In genomic region chr2:69082430-69082997, GRCh38 we compare ENCODE assay signal across 8 cellular contexts.
DNase-seq lines count a peak whose midpoint lies in the region; ATAC-seq lines count a peak whose summit lies in the region.

No MANE protein-coding gene starts in this region.

- H3K4me3 ChIP-seq in duodenal mucosa (ENCODE audit: low read depth in 1 of 2, low read length in 2 of 2), result no peak overlapping the region

- no peaks in the 10 kb centered on the region for H3K36me3 ChIP-seq in duodenal mucosa (ENCODE audit: control insufficient read depth in 1 of 2, insufficient read depth in 2 of 2, low read length in 2 of 2)

- H3K27me3 Mint-ChIP-seq in naive thymus-derived CD8-positive, alpha-beta T cell, result peaks cover 4 to 26% (median 11%) of the 10 kb centered on the region in 5 donors

- no peak overlapping the region for H3K27ac Mint-ChIP-seq in naive thymus-derived CD8-positive, alpha-beta T cell

- H3K4me3 Mint-ChIP-seq in naive thymus-derived CD8-positive, alpha-beta T cell, result no peak overlapping the region

- DNase-seq in DMS153 treated with DMSO at 0.1 percent for 48 hours (lab: John Stamatoyannopoulos, UW; ENCODE audit: unreplicated experiment) (peak; percentile 69), NCI-H510A treated with DMSO at 0.1 percent for 48 hours (lab: John Stamatoyannopoulos, UW) (peak; percentile 71), non-pigmented ciliary epithelial cell (ENCODE audit: low read depth) (peak; percentile 71), T-helper 2 cell (no peak)
- DNase-seq in naive thymus-derived CD8-positive, alpha-beta T cell, result no peak
- DNase-seq in stimulated activated CD4-positive, alpha-beta T cell treated with anti-CD3 and anti-CD28 coated beads, Interleukin-15, amount 100 ng/mL, for 24 hours, result no peak

- H3K27ac ChIP-seq in duodenal mucosa (ENCODE audit: low read depth, low read length), result peak overlapping the region; percentile 41

- POLR2A ChIA-PET in naive thymus-derived CD8-positive, alpha-beta T cell (lab: Charles Lee), result no interaction called here

- H3K4me1 ChIP-seq in duodenal mucosa (ENCODE audit: control insufficient read depth in 1 of 2, insufficient read depth in 2 of 2, low read length in 2 of 2), result no peaks in the 10 kb centered on the region

- no peaks in the 10 kb centered on the region for H3K9me3 ChIP-seq in duodenal mucosa (ENCODE audit: control insufficient read depth in 1 of 2, low read length in 2 of 2)

- no peaks in the 10 kb centered on the region for H3K27me3 ChIP-seq in duodenal mucosa (ENCODE audit: control insufficient read depth in 1 of 2, insufficient read depth in 2 of 2, low read length in 2 of 2)

- H3K9ac ChIP-seq in duodenal mucosa (ENCODE audit: low read depth in 1 of 2, low read length in 2 of 2), result no peak overlapping the region

- peaks cover 0 to 3% (median 1%) of the 10 kb centered on the region in 4 donors for H3K4me1 Mint-ChIP-seq in naive thymus-derived CD8-positive, alpha-beta T cell

- H3K9me3 Mint-ChIP-seq in naive thymus-derived CD8-positive, alpha-beta T cell, result no peaks in the 10 kb centered on the region

- no peaks in the 10 kb centered on the region for H3K36me3 Mint-ChIP-seq in naive thymus-derived CD8-positive, alpha-beta T cell

- ATAC-seq in naive thymus-derived CD8-positive, alpha-beta T cell, result no peak
- no peak for ATAC-seq in HG02970 (IDR thresholded peaks at IDR 0.05; ENCODE audit: low FRiP score, unreplicated experiment)

Comparison
In these comparisons a context has a peak if more than half of its experiments do, and no peak if none do; other contexts are left out.
1. DNase-seq: peak in DMS153 treated with DMSO at 0.1 percent for 48 hours (single experiment), NCI-H510A treated with DMSO at 0.1 percent for 48 hours (single experiment) and non-pigmented ciliary epithelial cell (single experiment); none in naive thymus-derived CD8-positive, alpha-beta T cell (0 of 10), stimulated activated CD4-positive, alpha-beta T cell treated with anti-CD3 and anti-CD28 coated beads, Interleukin-15, amount 100 ng/mL, for 24 hours (single experiment) and T-helper 2 cell (0 of 5).